1 cellular context compared by ENCODE assay signal in genomic region chr9:134325096-134325812, GRCh38.
TF ChIP-seq lines count a peak whose summit lies in the region.

No MANE protein-coding gene starts in this region.

TF ChIP-seq in H1, 55 proteins besides CTCF, POLR2A, EP300 and RAD21 (continued from another document):
- TF ChIP-seq, protein P1, sequence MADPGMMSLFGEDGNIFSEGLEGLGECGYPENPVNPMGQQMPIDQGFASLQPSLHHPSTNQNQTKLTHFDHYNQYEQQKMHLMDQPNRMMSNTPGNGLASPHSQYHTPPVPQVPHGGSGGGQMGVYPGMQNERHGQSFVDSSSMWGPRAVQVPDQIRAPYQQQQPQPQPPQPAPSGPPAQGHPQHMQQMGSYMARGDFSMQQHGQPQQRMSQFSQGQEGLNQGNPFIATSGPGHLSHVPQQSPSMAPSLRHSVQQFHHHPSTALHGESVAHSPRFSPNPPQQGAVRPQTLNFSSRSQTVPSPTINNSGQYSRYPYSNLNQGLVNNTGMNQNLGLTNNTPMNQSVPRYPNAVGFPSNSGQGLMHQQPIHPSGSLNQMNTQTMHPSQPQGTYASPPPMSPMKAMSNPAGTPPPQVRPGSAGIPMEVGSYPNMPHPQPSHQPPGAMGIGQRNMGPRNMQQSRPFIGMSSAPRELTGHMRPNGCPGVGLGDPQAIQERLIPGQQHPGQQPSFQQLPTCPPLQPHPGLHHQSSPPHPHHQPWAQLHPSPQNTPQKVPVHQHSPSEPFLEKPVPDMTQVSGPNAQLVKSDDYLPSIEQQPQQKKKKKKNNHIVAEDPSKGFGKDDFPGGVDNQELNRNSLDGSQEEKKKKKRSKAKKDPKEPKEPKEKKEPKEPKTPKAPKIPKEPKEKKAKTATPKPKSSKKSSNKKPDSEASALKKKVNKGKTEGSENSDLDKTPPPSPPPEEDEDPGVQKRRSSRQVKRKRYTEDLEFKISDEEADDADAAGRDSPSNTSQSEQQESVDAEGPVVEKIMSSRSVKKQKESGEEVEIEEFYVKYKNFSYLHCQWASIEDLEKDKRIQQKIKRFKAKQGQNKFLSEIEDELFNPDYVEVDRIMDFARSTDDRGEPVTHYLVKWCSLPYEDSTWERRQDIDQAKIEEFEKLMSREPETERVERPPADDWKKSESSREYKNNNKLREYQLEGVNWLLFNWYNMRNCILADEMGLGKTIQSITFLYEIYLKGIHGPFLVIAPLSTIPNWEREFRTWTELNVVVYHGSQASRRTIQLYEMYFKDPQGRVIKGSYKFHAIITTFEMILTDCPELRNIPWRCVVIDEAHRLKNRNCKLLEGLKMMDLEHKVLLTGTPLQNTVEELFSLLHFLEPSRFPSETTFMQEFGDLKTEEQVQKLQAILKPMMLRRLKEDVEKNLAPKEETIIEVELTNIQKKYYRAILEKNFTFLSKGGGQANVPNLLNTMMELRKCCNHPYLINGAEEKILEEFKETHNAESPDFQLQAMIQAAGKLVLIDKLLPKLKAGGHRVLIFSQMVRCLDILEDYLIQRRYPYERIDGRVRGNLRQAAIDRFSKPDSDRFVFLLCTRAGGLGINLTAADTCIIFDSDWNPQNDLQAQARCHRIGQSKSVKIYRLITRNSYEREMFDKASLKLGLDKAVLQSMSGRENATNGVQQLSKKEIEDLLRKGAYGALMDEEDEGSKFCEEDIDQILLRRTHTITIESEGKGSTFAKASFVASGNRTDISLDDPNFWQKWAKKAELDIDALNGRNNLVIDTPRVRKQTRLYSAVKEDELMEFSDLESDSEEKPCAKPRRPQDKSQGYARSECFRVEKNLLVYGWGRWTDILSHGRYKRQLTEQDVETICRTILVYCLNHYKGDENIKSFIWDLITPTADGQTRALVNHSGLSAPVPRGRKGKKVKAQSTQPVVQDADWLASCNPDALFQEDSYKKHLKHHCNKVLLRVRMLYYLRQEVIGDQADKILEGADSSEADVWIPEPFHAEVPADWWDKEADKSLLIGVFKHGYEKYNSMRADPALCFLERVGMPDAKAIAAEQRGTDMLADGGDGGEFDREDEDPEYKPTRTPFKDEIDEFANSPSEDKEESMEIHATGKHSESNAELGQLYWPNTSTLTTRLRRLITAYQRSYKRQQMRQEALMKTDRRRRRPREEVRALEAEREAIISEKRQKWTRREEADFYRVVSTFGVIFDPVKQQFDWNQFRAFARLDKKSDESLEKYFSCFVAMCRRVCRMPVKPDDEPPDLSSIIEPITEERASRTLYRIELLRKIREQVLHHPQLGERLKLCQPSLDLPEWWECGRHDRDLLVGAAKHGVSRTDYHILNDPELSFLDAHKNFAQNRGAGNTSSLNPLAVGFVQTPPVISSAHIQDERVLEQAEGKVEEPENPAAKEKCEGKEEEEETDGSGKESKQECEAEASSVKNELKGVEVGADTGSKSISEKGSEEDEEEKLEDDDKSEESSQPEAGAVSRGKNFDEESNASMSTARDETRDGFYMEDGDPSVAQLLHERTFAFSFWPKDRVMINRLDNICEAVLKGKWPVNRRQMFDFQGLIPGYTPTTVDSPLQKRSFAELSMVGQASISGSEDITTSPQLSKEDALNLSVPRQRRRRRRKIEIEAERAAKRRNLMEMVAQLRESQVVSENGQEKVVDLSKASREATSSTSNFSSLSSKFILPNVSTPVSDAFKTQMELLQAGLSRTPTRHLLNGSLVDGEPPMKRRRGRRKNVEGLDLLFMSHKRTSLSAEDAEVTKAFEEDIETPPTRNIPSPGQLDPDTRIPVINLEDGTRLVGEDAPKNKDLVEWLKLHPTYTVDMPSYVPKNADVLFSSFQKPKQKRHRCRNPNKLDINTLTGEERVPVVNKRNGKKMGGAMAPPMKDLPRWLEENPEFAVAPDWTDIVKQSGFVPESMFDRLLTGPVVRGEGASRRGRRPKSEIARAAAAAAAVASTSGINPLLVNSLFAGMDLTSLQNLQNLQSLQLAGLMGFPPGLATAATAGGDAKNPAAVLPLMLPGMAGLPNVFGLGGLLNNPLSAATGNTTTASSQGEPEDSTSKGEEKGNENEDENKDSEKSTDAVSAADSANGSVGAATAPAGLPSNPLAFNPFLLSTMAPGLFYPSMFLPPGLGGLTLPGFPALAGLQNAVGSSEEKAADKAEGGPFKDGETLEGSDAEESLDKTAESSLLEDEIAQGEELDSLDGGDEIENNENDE (IDR thresholded peaks at IDR 0.05; ENCODE audit: insufficient replicate concordance, low read length), result no peak
- no peak for TF ChIP-seq SIN3A (conservative IDR thresholded peaks at IDR 0.05 in 1 of 2, IDR thresholded peaks at IDR 0.05 in 1 of 2; ENCODE audit: low read depth in 1 of 2, low read length in 2 of 2)
- TF ChIP-seq CBX5 (IDR thresholded peaks at IDR 0.05; ENCODE audit: low read depth, low read length), result no peak
- no peak for TF ChIP-seq MAFK (IDR thresholded peaks at IDR 0.05; ENCODE audit: low read depth, low read length)
- no peak for TF ChIP-seq SUZ12 (IDR thresholded peaks at IDR 0.05; ENCODE audit: low read length)
- no peak for TF ChIP-seq NANOG (IDR thresholded peaks at IDR 0.05; ENCODE audit: insufficient read depth, low read depth, low read length, poor library complexity, severe bottlenecking)
- TF ChIP-seq TCF12 (IDR thresholded peaks at IDR 0.05; ENCODE audit: low read depth, low read length), result no peak
